In genomic region chr17:57849163-57849873, GRCh38 we compare ENCODE assay signal across 8 cellular contexts. TPM values are rescaled to one million over a fixed set of nuclear protein-coding genes. Genes with fewer than 3 reads are reported as not detected.
DNase-seq lines count a peak whose midpoint lies in the region; TF ChIP-seq lines count a peak whose summit lies in the region.

No MANE protein-coding gene starts in this region.

- peaks cover 17% of the 10 kb centered on the region for H3K4me1 ChIP-seq in Loucy (ENCODE audit: insufficient read depth, low read length, poor library complexity, severe bottlenecking)

- H3K27me3 ChIP-seq in Loucy (ENCODE audit: insufficient read depth, low read length, poor library complexity, severe bottlenecking), result no peaks in the 10 kb centered on the region
- no peaks in the 10 kb centered on the region for H3K27me3 ChIP-seq in neural cell (ENCODE audit: insufficient read depth, low read depth, low read length)

- peak overlapping the region; percentile 79 to 92 for H3K27ac ChIP-seq in coronary artery
- H3K27ac ChIP-seq in neural cell (ENCODE audit: low read length), result peak overlapping the region; percentile 32

- H3K79me2 ChIP-seq in Loucy (ENCODE audit: insufficient read depth, low read length) (peaks cover 28% of the 10 kb centered on the region), neural cell (replicated peaks; ENCODE audit: insufficient read depth, low read length) (peaks cover 11% of the 10 kb centered on the region)

- no peak for TF ChIP-seq EP300 in neural cell (conservative IDR thresholded peaks at IDR 0.05; ENCODE audit: poor library complexity, severe bottlenecking)

- peak overlapping the region; percentile 88 for H3K4me2 ChIP-seq in Loucy (ENCODE audit: low read depth, low read length, poor library complexity, severe bottlenecking)
- H3K4me2 ChIP-seq in neural cell (ENCODE audit: low read length), result peak overlapping the region; percentile 94

- H3F3A ChIP-seq in Loucy (ENCODE audit: low read depth), result no peaks in the 10 kb centered on the region
- H3F3A ChIP-seq in neural cell (ENCODE audit: insufficient read depth, low read length, poor library complexity, severe bottlenecking), result no peaks in the 10 kb centered on the region

- no peaks in the 10 kb centered on the region for H3K9me2 ChIP-seq in Loucy (replicated peaks; ENCODE audit: low read depth, low read length)
- no peaks in the 10 kb centered on the region for H3K9me2 ChIP-seq in neural cell (ENCODE audit: insufficient read depth, low read length)

- H2AFZ ChIP-seq in Loucy (ENCODE audit: low read length) (0 out of 2 replicates have a peak overlapping the region, but pooled peaks have one; percentile 65), neural cell (ENCODE audit: low read depth, low read length) (peak overlapping the region; percentile 47)

- TF ChIP-seq CTCF in GM12875 (IDR thresholded peaks at IDR 0.05; ENCODE audit: borderline replicate concordance, insufficient read depth, low read depth, low read length) (no peak), Loucy (conservative IDR thresholded peaks at IDR 0.05; ENCODE audit: low read length) (no peak), coronary artery (IDR thresholded peaks at IDR 0.05) (no peak), neural cell (IDR thresholded peaks at IDR 0.05; ENCODE audit: poor library complexity, severe bottlenecking) (no peak)

- H3K9ac ChIP-seq in Loucy (ENCODE audit: low read depth, low read length, poor library complexity, severe bottlenecking), result peak overlapping the region; percentile 78
- peak overlapping the region; percentile 73 for H3K9ac ChIP-seq in neural cell (ENCODE audit: low read length)

- H3K9me3 ChIP-seq in Loucy (ENCODE audit: insufficient read depth, low read depth, low read length), result no peaks in the 10 kb centered on the region
- H3K9me3 ChIP-seq in neural cell (ENCODE audit: low read length), result no peaks in the 10 kb centered on the region

- TF ChIP-seq RAD21 in neural cell (conservative IDR thresholded peaks at IDR 0.05), result no peak

- DNase-seq in coronary artery (ENCODE audit: low spot score) (no peak), NCI-H187 (lab: John Stamatoyannopoulos, UW) (no peak), putamen (ENCODE audit: low spot score) (no peak), GF-D8 (lab: John Stamatoyannopoulos, UW) (no peak), medulla oblongata (ENCODE audit: extremely low spot score) (no peak)

- H3K36me3 ChIP-seq in Loucy (ENCODE audit: insufficient read depth, low read length), result no peaks in the 10 kb centered on the region
- no peaks in the 10 kb centered on the region for H3K36me3 ChIP-seq in neural cell (ENCODE audit: insufficient read depth, low read length)

- H3K4me3 ChIP-seq in GM12875 (ENCODE audit: low read depth, low read length) (peak overlapping the region; percentile 84), Loucy (ENCODE audit: low read length, poor library complexity, severe bottlenecking) (peak overlapping the region; percentile 86), coronary artery (peak overlapping the region; percentile 92), neural cell (ENCODE audit: low read length) (peak overlapping the region; percentile 76)

- H4K20me1 ChIP-seq in Loucy (ENCODE audit: insufficient read depth, low read length, poor library complexity, severe bottlenecking), result no peaks in the 10 kb centered on the region
- H4K20me1 ChIP-seq in neural cell (ENCODE audit: insufficient read depth), result no peaks in the 10 kb centered on the region

TF ChIP-seq in neural cell, 6 proteins besides CTCF, POLR2A, EP300 and RAD21:
- no peak for TF ChIP-seq POLR2AphosphoS5 (IDR thresholded peaks at IDR 0.05)
- TF ChIP-seq TAF1 (IDR thresholded peaks at IDR 0.05; ENCODE audit: low read depth), result no peak
- TF ChIP-seq MXI1 (conservative IDR thresholded peaks at IDR 0.05; ENCODE audit: poor library complexity, severe bottlenecking), result no peak
- TF ChIP-seq EZH2 (IDR thresholded peaks at IDR 0.05; ENCODE audit: borderline replicate concordance, insufficient read depth, low read length, poor library complexity, severe bottlenecking), result no peak
- TF ChIP-seq, protein P1, sequence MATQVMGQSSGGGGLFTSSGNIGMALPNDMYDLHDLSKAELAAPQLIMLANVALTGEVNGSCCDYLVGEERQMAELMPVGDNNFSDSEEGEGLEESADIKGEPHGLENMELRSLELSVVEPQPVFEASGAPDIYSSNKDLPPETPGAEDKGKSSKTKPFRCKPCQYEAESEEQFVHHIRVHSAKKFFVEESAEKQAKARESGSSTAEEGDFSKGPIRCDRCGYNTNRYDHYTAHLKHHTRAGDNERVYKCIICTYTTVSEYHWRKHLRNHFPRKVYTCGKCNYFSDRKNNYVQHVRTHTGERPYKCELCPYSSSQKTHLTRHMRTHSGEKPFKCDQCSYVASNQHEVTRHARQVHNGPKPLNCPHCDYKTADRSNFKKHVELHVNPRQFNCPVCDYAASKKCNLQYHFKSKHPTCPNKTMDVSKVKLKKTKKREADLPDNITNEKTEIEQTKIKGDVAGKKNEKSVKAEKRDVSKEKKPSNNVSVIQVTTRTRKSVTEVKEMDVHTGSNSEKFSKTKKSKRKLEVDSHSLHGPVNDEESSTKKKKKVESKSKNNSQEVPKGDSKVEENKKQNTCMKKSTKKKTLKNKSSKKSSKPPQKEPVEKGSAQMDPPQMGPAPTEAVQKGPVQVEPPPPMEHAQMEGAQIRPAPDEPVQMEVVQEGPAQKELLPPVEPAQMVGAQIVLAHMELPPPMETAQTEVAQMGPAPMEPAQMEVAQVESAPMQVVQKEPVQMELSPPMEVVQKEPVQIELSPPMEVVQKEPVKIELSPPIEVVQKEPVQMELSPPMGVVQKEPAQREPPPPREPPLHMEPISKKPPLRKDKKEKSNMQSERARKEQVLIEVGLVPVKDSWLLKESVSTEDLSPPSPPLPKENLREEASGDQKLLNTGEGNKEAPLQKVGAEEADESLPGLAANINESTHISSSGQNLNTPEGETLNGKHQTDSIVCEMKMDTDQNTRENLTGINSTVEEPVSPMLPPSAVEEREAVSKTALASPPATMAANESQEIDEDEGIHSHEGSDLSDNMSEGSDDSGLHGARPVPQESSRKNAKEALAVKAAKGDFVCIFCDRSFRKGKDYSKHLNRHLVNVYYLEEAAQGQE (IDR thresholded peaks at IDR 0.05; ENCODE audit: borderline replicate concordance), result no peak
- no peak for TF ChIP-seq SMC3 (conservative IDR thresholded peaks at IDR 0.05; ENCODE audit: poor library complexity)

RNA-seq across cellular contexts. Expression of gene MRPS23, which starts 0.5 kb away (rescaled TPM):
- polyA plus RNA-seq in neural cell, result 80.5 and 88.1 TPM in 2 replicates
- 21.2 TPM in 2 replicates for polyA minus RNA-seq in neural cell
